8 cellular contexts compared by ENCODE assay signal in genomic region chr2:170817999-170818293, GRCh38. TPM values are rescaled to one million over a fixed set of nuclear protein-coding genes. Genes with fewer than 3 reads are reported as not detected.
A peak's percentile ranks its signal among the peaks of the same experiment; 100 is the strongest.
DNase-seq lines count a peak whose midpoint lies in the region; ATAC-seq and TF ChIP-seq lines count a peak whose summit lies in the region.

No MANE protein-coding gene starts in this region.

- POLR2A ChIA-PET in T-cell (lab: Charles Lee) = no interaction called here

- H2AFZ ChIP-seq in fibroblast of lung (ENCODE audit: low read length) = no peak overlapping the region

- H3K4me3 ChIP-seq in fibroblast of lung (replicated peaks in 1 of 4; ENCODE audit: control extremely low read depth in 1 of 4, insufficient read depth in 1 of 4, low read depth in 3 of 4, low read length in 4 of 4) = peak overlapping the region in 1 of 4 experiments; percentile 48

- no peak overlapping the region for H3K27ac ChIP-seq in fibroblast of lung (ENCODE audit: insufficient read depth, low read length)

- no peaks in the 10 kb centered on the region for H3K36me3 Mint-ChIP-seq in T-cell
- peaks cover 10 to 11% of the 10 kb centered on the region in 2 donors for H3K36me3 Mint-ChIP-seq in stimulated activated naive B cell treated with anti-CD40 and anti-IgM and Interleukin-4, amounts not matched to agents 10 μg/mL and 1 μg/mL and 100 μg/mL, for 72 hours

- TF ChIP-seq CTCF in fibroblast of lung (conservative IDR thresholded peaks at IDR 0.05 in 1 of 2, IDR thresholded peaks at IDR 0.05 in 1 of 2; ENCODE audit: low read depth in 1 of 2, low read length in 2 of 2) = no peak

- H3K36me3 ChIP-seq in fibroblast of lung (ENCODE audit: control insufficient read depth, insufficient read depth, low read length) = no peaks in the 10 kb centered on the region

- no peaks in the 10 kb centered on the region for H3K79me2 ChIP-seq in fibroblast of lung (ENCODE audit: control insufficient read depth, insufficient read depth, low read length)

- H3K27ac Mint-ChIP-seq in T-cell = no peak overlapping the region
- peak overlapping the region; percentile 83 for H3K27ac Mint-ChIP-seq in stimulated activated naive B cell treated with anti-CD40 and anti-IgM and Interleukin-4, amounts not matched to agents 10 μg/mL and 1 μg/mL and 100 μg/mL, for 72 hours

- no peak for ATAC-seq in T-cell (replicated peaks in 1 of 4)
- ATAC-seq in stimulated activated naive B cell treated with anti-CD40 and anti-IgM and Interleukin-4, amounts not matched to agents 10 μg/mL and 1 μg/mL and 100 μg/mL, for 72 hours (replicated peaks) = no peak

- peaks cover 80 to 95% of the 10 kb centered on the region in 2 donors for H3K27me3 Mint-ChIP-seq in T-cell
- H3K27me3 Mint-ChIP-seq in stimulated activated naive B cell treated with anti-CD40 and anti-IgM and Interleukin-4, amounts not matched to agents 10 μg/mL and 1 μg/mL and 100 μg/mL, for 72 hours = peaks cover 78 to 94% of the 10 kb centered on the region in 2 donors

- H3K9ac ChIP-seq in fibroblast of lung (ENCODE audit: insufficient read depth, low read length) = no peak overlapping the region

- H3K4me1 ChIP-seq in fibroblast of lung (ENCODE audit: control insufficient read depth, extremely low read depth, insufficient read depth, low read length) = peaks cover 3% of the 10 kb centered on the region

- peak overlapping the region; percentile 66 to 87 (median 66) for H3K4me3 Mint-ChIP-seq in T-cell
- peak overlapping the region; percentile 75 to 82 for H3K4me3 Mint-ChIP-seq in stimulated activated naive B cell treated with anti-CD40 and anti-IgM and Interleukin-4, amounts not matched to agents 10 μg/mL and 1 μg/mL and 100 μg/mL, for 72 hours

- no peaks in the 10 kb centered on the region for H3K9me3 Mint-ChIP-seq in T-cell
- peaks cover 0 to 2% of the 10 kb centered on the region in 2 donors for H3K9me3 Mint-ChIP-seq in stimulated activated naive B cell treated with anti-CD40 and anti-IgM and Interleukin-4, amounts not matched to agents 10 μg/mL and 1 μg/mL and 100 μg/mL, for 72 hours

- H3K9me3 ChIP-seq in fibroblast of lung (ENCODE audit: control insufficient read depth, insufficient read depth, low read depth, low read length) = no peaks in the 10 kb centered on the region

- CTCF ChIA-PET in T-cell (lab: Charles Lee) = no interaction called here

- DNase-seq in NCI-H2227 (lab: John Stamatoyannopoulos, UW; ENCODE audit: unreplicated experiment) = peak; percentile 59
- no peak for DNase-seq in NCI-H2227 treated with DMSO at 0.1 percent for 48 hours (lab: John Stamatoyannopoulos, UW)
- peak in 1 of 34 experiments; percentile 5 for DNase-seq in T-cell
- no peak for DNase-seq in fibroblast of lung (ENCODE audit: low read depth in 2 of 2)
- no peak for DNase-seq in stimulated activated naive B cell treated with anti-CD40 and anti-IgM and Interleukin-4, amounts not matched to agents 10 μg/mL and 1 μg/mL and 100 μg/mL, for 72 hours
- DNase-seq in SHP77 treated with DMSO at 0.1 percent for 48 hours (lab: John Stamatoyannopoulos, UW) = no peak
- no peak for DNase-seq in central memory CD4-positive, alpha-beta T cell
- DNase-seq in retina = no peak

- peaks cover 80% of the 10 kb centered on the region for H3K27me3 ChIP-seq in fibroblast of lung (ENCODE audit: control insufficient read depth, insufficient read depth, low read length)

- H3K4me2 ChIP-seq in fibroblast of lung (ENCODE audit: extremely low read depth, insufficient read depth, low read length) = peak overlapping the region; percentile 90

- H3K4me1 Mint-ChIP-seq in T-cell = peaks cover 77 to 88% (median 83%) of the 10 kb centered on the region in 3 donors
- peaks cover 56 to 86% of the 10 kb centered on the region in 2 donors for H3K4me1 Mint-ChIP-seq in stimulated activated naive B cell treated with anti-CD40 and anti-IgM and Interleukin-4, amounts not matched to agents 10 μg/mL and 1 μg/mL and 100 μg/mL, for 72 hours

- H4K20me1 ChIP-seq in fibroblast of lung (ENCODE audit: control insufficient read depth, extremely low read depth, insufficient read depth, low read length) = no peaks in the 10 kb centered on the region

RNA-seq across cellular contexts. Expression of gene GAD1, which starts 1.3 kb away (rescaled TPM):
- under 1 TPM in 1 of 5 donors, not detected in 4; 0.09 TPM for total RNA-seq in T-cell
- total RNA-seq in fibroblast of lung = 0.26 and 0.33 TPM in 2 replicates
- polyA plus RNA-seq in fibroblast of lung = 0.08 and 0.12 TPM in 2 replicates
- polyA plus RNA-seq in fibroblast of lung (2012) = 0.30 TPM in 1 of 2 replicates, not detected in the other
- not detected in 2 replicates for polyA minus RNA-seq in fibroblast of lung (ENCODE audit: low replicate concordance)

RNA-seq across cellular contexts. Expression of gene ERICH2, which starts 47.8 kb away (rescaled TPM):
- total RNA-seq in T-cell (not detected), fibroblast of lung (3.1 and 4.1 TPM in 2 replicates)
- polyA plus RNA-seq in fibroblast of lung = 0.12 TPM in 1 of 2 replicates, not detected in the other
- 0.22 and 0.34 TPM in 2 replicates for polyA plus RNA-seq in fibroblast of lung (2012)
- not detected in 2 replicates for polyA minus RNA-seq in fibroblast of lung (ENCODE audit: low replicate concordance)
